Comparison of ENCODE assay signal across 11 cellular contexts in the genomic region with DNA sequence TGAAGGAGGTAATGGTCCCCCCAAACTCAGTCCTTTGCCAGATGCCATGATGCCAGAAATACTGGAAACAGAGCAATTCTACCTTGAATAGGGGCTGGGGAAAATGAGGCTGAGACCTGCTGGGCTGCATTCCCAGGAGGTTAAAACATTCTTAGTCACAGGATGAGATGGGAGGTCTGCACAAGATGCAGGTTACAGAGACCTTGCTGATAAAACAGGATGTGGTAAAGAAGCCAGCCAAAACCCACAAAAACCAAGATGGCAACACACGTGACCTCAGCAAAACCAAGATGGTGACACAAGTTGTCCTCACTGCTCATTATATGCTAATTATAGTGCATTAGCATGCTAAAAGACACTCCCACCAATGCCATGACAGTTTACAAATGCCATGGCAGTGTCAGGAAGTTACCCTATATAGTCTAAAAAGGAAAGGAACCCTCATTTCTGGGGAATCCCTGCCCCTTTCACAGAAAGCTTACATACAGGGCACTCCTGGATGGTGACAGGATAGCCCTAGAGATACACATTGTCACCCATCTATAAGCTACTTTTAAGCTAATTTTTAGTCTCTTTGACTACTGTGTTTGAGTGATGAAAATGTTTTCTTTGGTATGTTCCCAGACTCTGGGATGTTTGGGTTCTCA.
DNase-seq lines count a peak whose midpoint lies in the region; ATAC-seq and TF ChIP-seq lines count a peak whose summit lies in the region.
"Had no signal": no experiment of that assay in that cellular context is flagged by ENCODE, and none has a peak within 500 bp of the region (broad histone marks: within the 10 kb centered on the region; RNA-seq: fewer than 3 reads in every experiment).

No MANE protein-coding gene starts in this region.

- no peaks in the 10 kb centered on the region for H3K36me3 Mint-ChIP-seq in MCF 10A (ENCODE audit: insufficient read depth, unreplicated experiment)
- H3K36me3 Mint-ChIP-seq in activated T-helper 2 cell treated with anti-CD3 and anti-CD28 coated beads, Interferon-gamma antibody, Interleukin-2, Interleukin-4, amounts not matched to agents 10 μg/mL and 5 μg/mL and 100 μg/mL, durations not matched to agents 14 hours and 24 hours and 36 hours (ENCODE audit: low read depth): no peaks in the 10 kb centered on the region

- no peak overlapping the region for H3K27ac ChIP-seq in breast epithelium
- H3K27ac ChIP-seq: prostate gland, SK-N-MC had no signal

- CTCF ChIA-PET in MCF 10A (lab: Yijun Ruan, JAX): no interaction called here

- intact Hi-C loops in MCF 10A (cut with micrococcal nuclease): no loop called here
- intact Hi-C loops in breast epithelium (cut with DNase I; ENCODE audit: low total_unique reads): no loop called here
- intact Hi-C loops in activated T-helper 2 cell treated with anti-CD3 and anti-CD28 coated beads, Interferon-gamma antibody, Interleukin-2, Interleukin-4, amounts not matched to agents 10 μg/mL and 5 μg/mL and 100 μg/mL, durations not matched to agents 14 hours and 24 hours and 36 hours (cut with micrococcal nuclease): no loop called here

- no peak for TF ChIP-seq POLR2A in breast epithelium (IDR thresholded peaks at IDR 0.05)

- no peaks in the 10 kb centered on the region for H3K4me1 ChIP-seq in breast epithelium
- H3K4me1 ChIP-seq: prostate gland had no signal

- peaks cover 10 to 12% of the 10 kb centered on the region in 2 donors for H3K9me3 ChIP-seq in breast epithelium
- H3K9me3 ChIP-seq: prostate gland had no signal

- no peaks in the 10 kb centered on the region for H3K36me3 ChIP-seq in breast epithelium
- H3K36me3 ChIP-seq: prostate gland had no signal

- peak; percentile 86 for ATAC-seq in stimulated activated naive CD8-positive, alpha-beta T cell treated with anti-CD3 and anti-CD28 coated beads, Interleukin-15, amount 100 ng/mL, for 72 hours

- H3K4me3 ChIP-seq in breast epithelium: no peak overlapping the region
- H3K4me3 ChIP-seq in Jurkat, Clone E6-1 (ENCODE audit: low read length): no peak overlapping the region
- H3K4me3 ChIP-seq: prostate gland, SK-N-MC had no signal

- DNase-seq in MCF 10A (ENCODE audit: unreplicated experiment): no peak
- DNase-seq in breast epithelium (ENCODE audit: low spot score in 2 of 2): no peak
- peak; percentile 78 for DNase-seq in Jurkat, Clone E6-1 (ENCODE audit: low read depth, low spot score)
- DNase-seq in activated T-helper 2 cell treated with anti-CD3 and anti-CD28 coated beads, Interferon-gamma antibody, Interleukin-2, Interleukin-4, amounts not matched to agents 10 μg/mL and 5 μg/mL and 100 μg/mL, durations not matched to agents 14 hours and 24 hours and 36 hours (ENCODE audit: low spot score): peak; percentile 10
- peak in 1 of 2 donors; percentile 31 for DNase-seq in stimulated activated naive CD8-positive, alpha-beta T cell treated with anti-CD3 and anti-CD28 coated beads, Interleukin-15, amount 100 ng/mL, for 72 hours
- DNase-seq in cerebellar nuclear complex (lab: John Stamatoyannopoulos, UW): no peak
- DNase-seq in SHP77 (lab: John Stamatoyannopoulos, UW): no peak
- DNase-seq in NCI-H1930 (lab: John Stamatoyannopoulos, UW): no peak
- DNase-seq: activated CD4-positive, alpha-beta T cell treated with anti-CD3 and anti-CD28 coated beads for 1 hour had no signal

- POLR2A ChIA-PET in MCF 10A (lab: Yijun Ruan, JAX): no interaction called here

- BruUV-seq in MCF 10A (replicated peaks; lab: Mats Ljungman, UMichigan): no TSS peak

- TF ChIP-seq CTCF in MCF 10A (IDR thresholded peaks at IDR 0.05; ENCODE audit: unreplicated experiment) (no peak), breast epithelium (IDR thresholded peaks at IDR 0.05) (no peak)

- no peaks in the 10 kb centered on the region for H3K4me1 Mint-ChIP-seq in MCF 10A (ENCODE audit: insufficient read depth, unreplicated experiment)
- H3K4me1 Mint-ChIP-seq in activated T-helper 2 cell treated with anti-CD3 and anti-CD28 coated beads, Interferon-gamma antibody, Interleukin-2, Interleukin-4, amounts not matched to agents 10 μg/mL and 5 μg/mL and 100 μg/mL, durations not matched to agents 14 hours and 24 hours and 36 hours (ENCODE audit: low read depth): peaks cover 5% of the 10 kb centered on the region
- no peaks in the 10 kb centered on the region for H3K4me1 Mint-ChIP-seq in stimulated activated naive CD8-positive, alpha-beta T cell treated with anti-CD3 and anti-CD28 coated beads, Interleukin-15, amount 100 ng/mL, for 72 hours

- peak overlapping the region; percentile 65 for H3K27ac Mint-ChIP-seq in MCF 10A (ENCODE audit: low read depth, unreplicated experiment)
- H3K27ac Mint-ChIP-seq in activated T-helper 2 cell treated with anti-CD3 and anti-CD28 coated beads, Interferon-gamma antibody, Interleukin-2, Interleukin-4, amounts not matched to agents 10 μg/mL and 5 μg/mL and 100 μg/mL, durations not matched to agents 14 hours and 24 hours and 36 hours: no peak overlapping the region
- no peak overlapping the region for H3K27ac Mint-ChIP-seq in stimulated activated naive CD8-positive, alpha-beta T cell treated with anti-CD3 and anti-CD28 coated beads, Interleukin-15, amount 100 ng/mL, for 72 hours

- H3K27me3 ChIP-seq in breast epithelium: no peaks in the 10 kb centered on the region

- H3K9me3 Mint-ChIP-seq in MCF 10A (ENCODE audit: unreplicated experiment): peaks cover 10% of the 10 kb centered on the region
- peaks cover 9% of the 10 kb centered on the region for H3K9me3 Mint-ChIP-seq in activated T-helper 2 cell treated with anti-CD3 and anti-CD28 coated beads, Interferon-gamma antibody, Interleukin-2, Interleukin-4, amounts not matched to agents 10 μg/mL and 5 μg/mL and 100 μg/mL, durations not matched to agents 14 hours and 24 hours and 36 hours
- H3K9me3 Mint-ChIP-seq in stimulated activated naive CD8-positive, alpha-beta T cell treated with anti-CD3 and anti-CD28 coated beads, Interleukin-15, amount 100 ng/mL, for 72 hours: peaks cover 12 to 18% of the 10 kb centered on the region in 2 donors

- H3K27me3 Mint-ChIP-seq in MCF 10A (ENCODE audit: insufficient read depth, unreplicated experiment): no peaks in the 10 kb centered on the region
- no peaks in the 10 kb centered on the region for H3K27me3 Mint-ChIP-seq in activated T-helper 2 cell treated with anti-CD3 and anti-CD28 coated beads, Interferon-gamma antibody, Interleukin-2, Interleukin-4, amounts not matched to agents 10 μg/mL and 5 μg/mL and 100 μg/mL, durations not matched to agents 14 hours and 24 hours and 36 hours (ENCODE audit: low read depth)
- H3K27me3 Mint-ChIP-seq in stimulated activated naive CD8-positive, alpha-beta T cell treated with anti-CD3 and anti-CD28 coated beads, Interleukin-15, amount 100 ng/mL, for 72 hours: no peaks in the 10 kb centered on the region

- no peak overlapping the region for H3K4me3 Mint-ChIP-seq in MCF 10A (ENCODE audit: unreplicated experiment)
- H3K4me3 Mint-ChIP-seq in activated T-helper 2 cell treated with anti-CD3 and anti-CD28 coated beads, Interferon-gamma antibody, Interleukin-2, Interleukin-4, amounts not matched to agents 10 μg/mL and 5 μg/mL and 100 μg/mL, durations not matched to agents 14 hours and 24 hours and 36 hours (ENCODE audit: low read depth): no peak overlapping the region
- H3K4me3 Mint-ChIP-seq in stimulated activated naive CD8-positive, alpha-beta T cell treated with anti-CD3 and anti-CD28 coated beads, Interleukin-15, amount 100 ng/mL, for 72 hours: no peak overlapping the region

Comparison
In these comparisons a context has a peak if more than half of its experiments do, and no peak if none do; other contexts are left out.
1. DNase-seq: peak in Jurkat, Clone E6-1 (single experiment) and activated T-helper 2 cell treated with anti-CD3 and anti-CD28 coated beads, Interferon-gamma antibody, Interleukin-2, Interleukin-4, amounts not matched to agents 10 μg/mL and 5 μg/mL and 100 μg/mL, durations not matched to agents 14 hours and 24 hours and 36 hours (single experiment); none in MCF 10A (single experiment), breast epithelium (0 of 2), cerebellar nuclear complex (0 of 2), SHP77 (0 of 2) and NCI-H1930 (0 of 2).